In genomic region chr18:45686892-45687611, GRCh38 we compare ENCODE assay signal across 9 cellular contexts. TPM values are rescaled to one million over a fixed set of nuclear protein-coding genes. Genes with fewer than 3 reads are reported as not detected.
A peak's percentile ranks its signal among the peaks of the same experiment; 100 is the strongest.
DNase-seq lines count a peak whose midpoint lies in the region; ATAC-seq, FAIRE-seq and TF ChIP-seq lines count a peak whose summit lies in the region.
"Had no signal": no experiment of that assay in that cellular context is flagged by ENCODE, and none has a peak within 500 bp of the region (broad histone marks: within the 10 kb centered on the region; RNA-seq: fewer than 3 reads in every experiment).

No MANE protein-coding gene starts in this region.

- no peak for FAIRE-seq in H54 (lab: Jason Lieb, UNC)

- H3K27me3 ChIP-seq in upper lobe of right lung (no peaks in the 10 kb centered on the region), breast epithelium (no peaks in the 10 kb centered on the region)

- H3K9me3 ChIP-seq in upper lobe of right lung (no peaks in the 10 kb centered on the region), breast epithelium (no peaks in the 10 kb centered on the region)

- no peak for TF ChIP-seq POLR2A in breast epithelium (IDR thresholded peaks at IDR 0.05)
- TF ChIP-seq POLR2A in H54 (IDR thresholded peaks at IDR 0.05; ENCODE audit: low read depth, low read length), result no peak

- H3K4me3 ChIP-seq in foreskin fibroblast (ENCODE audit: low read depth in 1 of 2, low read length in 2 of 2) (no peak overlapping the region), upper lobe of right lung (no peak overlapping the region), breast epithelium (no peak overlapping the region)

- H3K4me1 Mint-ChIP-seq in activated B cell treated with CpG ODN at 0.5 μM for 24 hours, result peaks cover 46% of the 10 kb centered on the region

- H3K27me3 Mint-ChIP-seq in activated B cell treated with CpG ODN at 0.5 μM for 24 hours, result no peaks in the 10 kb centered on the region

- no peaks in the 10 kb centered on the region for H3K4me1 ChIP-seq in upper lobe of right lung
- H3K4me1 ChIP-seq in breast epithelium, result no peaks in the 10 kb centered on the region

- peak overlapping the region; percentile 91 for H3K27ac Mint-ChIP-seq in activated B cell treated with CpG ODN at 0.5 μM for 24 hours

- POLR2A ChIA-PET in activated B cell treated with CpG ODN at 0.5 μM for 24 hours (lab: Charles Lee), result interaction anchor here (0.8 to 2.6 kb wide), 6 partner anchors 16 to 387 kb away, joined by 3 to 63 read pairs (median 8); no protein-coding TSS in a partner anchor

- ATAC-seq in HG03558 (IDR thresholded peaks at IDR 0.05; ENCODE audit: extremely low read depth, unreplicated experiment) (peak; percentile 78), activated B cell treated with CpG ODN at 0.5 μM for 24 hours (ENCODE audit: low read depth) (peak; percentile 76), upper lobe of right lung (peak; percentile 79)
- ATAC-seq: HCT116 had no signal

- H3K27ac ChIP-seq in upper lobe of right lung, result peak overlapping the region; percentile 26
- no peak overlapping the region for H3K27ac ChIP-seq in breast epithelium

- DNase-seq in GF-D8 (lab: John Stamatoyannopoulos, UW) (peak; percentile 100), GM20000 (ENCODE audit: low spot score) (peak; percentile 67), activated B cell treated with CpG ODN at 0.5 μM for 24 hours (peak; percentile 43), foreskin fibroblast (peak; percentile 29 to 61), upper lobe of right lung (peak; percentile 75), breast epithelium (ENCODE audit: low spot score in 2 of 2) (no peak), H54 (ENCODE audit: insufficient read length, low spot score) (no peak)

- H3K36me3 Mint-ChIP-seq in activated B cell treated with CpG ODN at 0.5 μM for 24 hours (ENCODE audit: low read depth), result no peaks in the 10 kb centered on the region

- intact Hi-C loops in activated B cell treated with CpG ODN at 0.5 μM for 24 hours (cut with micrococcal nuclease), result loop anchor here (1.0 to 10.0 kb wide), 8 partner anchors 17 to 582 kb away; partner anchors contain the start of genes EPG5 and HAUS1
- intact Hi-C loops in upper lobe of right lung (cut with DNase I), result no loop called here
- intact Hi-C loops in breast epithelium (cut with DNase I; ENCODE audit: low total_unique reads), result loop anchor here (5.0 kb wide), 1 partner anchor 1295 kb away; no protein-coding TSS in a partner anchor

- H3K9me3 Mint-ChIP-seq in activated B cell treated with CpG ODN at 0.5 μM for 24 hours, result no peaks in the 10 kb centered on the region

- TF ChIP-seq CTCF in GM20000 (IDR thresholded peaks at IDR 0.05; ENCODE audit: extremely low read depth, missing control alignments) (no peak), activated B cell treated with CpG ODN at 0.5 μM for 24 hours (IDR thresholded peaks at IDR 0.05) (no peak), foreskin fibroblast (IDR thresholded peaks at IDR 0.05; ENCODE audit: low read depth, low read length) (no peak), upper lobe of right lung (IDR thresholded peaks at IDR 0.05) (no peak), breast epithelium (IDR thresholded peaks at IDR 0.05) (no peak)

- H3K4me3 Mint-ChIP-seq in activated B cell treated with CpG ODN at 0.5 μM for 24 hours, result peak overlapping the region; percentile 79

- H3K36me3 ChIP-seq in upper lobe of right lung, result no peaks in the 10 kb centered on the region
- H3K36me3 ChIP-seq in breast epithelium, result no peaks in the 10 kb centered on the region

- CTCF ChIA-PET in activated B cell treated with CpG ODN at 0.5 μM for 24 hours (lab: Charles Lee), result interaction anchor here (0.6 to 8.7 kb wide), 8 partner anchors 9 to 387 kb away, joined by 3 to 86 read pairs (median 4); no protein-coding TSS in a partner anchor

RNA-seq across cellular contexts. Expression of gene SLC14A1, which starts 36.9 kb away (rescaled TPM):
- total RNA-seq in activated B cell treated with CpG ODN at 0.5 μM for 24 hours, result 1.2 and 2.0 TPM in 2 replicates
- total RNA-seq in upper lobe of right lung, result 6.0 TPM
- total RNA-seq in breast epithelium, result 1 to 10 TPM in 2 of 3 donors, under 1 TPM in 1; 0.64 to 2.6 (median 2.3) TPM

Comparison
In these comparisons a context has a peak if more than half of its experiments do, and no peak if none do; other contexts are left out.
1. DNase-seq: peak in GF-D8 (single experiment), GM20000 (single experiment), activated B cell treated with CpG ODN at 0.5 μM for 24 hours (single experiment), foreskin fibroblast (2 of 2) and upper lobe of right lung (single experiment); none in breast epithelium (0 of 2) and H54 (single experiment).
2. Peak in every context shown above with its lines, with median percentiles within 50 percentile points of each other: ATAC-seq.